In genomic region chr18:70036771-70037452, GRCh38 we compare ENCODE assay signal across 8 cellular contexts.
A peak's percentile ranks its signal among the peaks of the same experiment; 100 is the strongest.
DNase-seq lines count a peak whose midpoint lies in the region; ATAC-seq, FAIRE-seq and TF ChIP-seq lines count a peak whose summit lies in the region.

No MANE protein-coding gene starts in this region.

- no peak overlapping the region for H3K4me2 ChIP-seq in keratinocyte (ENCODE audit: control insufficient read depth, extremely low read depth, insufficient read depth, low read depth, low read length)

- H3K9ac ChIP-seq in keratinocyte (ENCODE audit: control insufficient read depth, extremely low read depth, insufficient read depth, low read length) = no peak overlapping the region

- peak overlapping the region; percentile 13 for H3K27ac ChIP-seq in keratinocyte (ENCODE audit: control insufficient read depth, insufficient read depth, low read length)

- ATAC-seq in GM18861 (IDR thresholded peaks at IDR 0.05; ENCODE audit: unreplicated experiment) (peak; percentile 98), GM21529 (IDR thresholded peaks at IDR 0.05; ENCODE audit: unreplicated experiment) (peak; percentile 99), HG03280 (IDR thresholded peaks at IDR 0.05; ENCODE audit: unreplicated experiment) (peak; percentile 100)

- H3K36me3 ChIP-seq in keratinocyte (ENCODE audit: control insufficient read depth in 2 of 2, extremely low read depth in 1 of 2, insufficient read depth in 2 of 2, low read length in 2 of 2) (peaks cover 0 to 17% of the 10 kb centered on the region in 2 experiments), HAP-1 (replicated peaks) (no peaks in the 10 kb centered on the region)

- peaks cover 11% of the 10 kb centered on the region for H4K20me1 ChIP-seq in keratinocyte (ENCODE audit: control insufficient read depth, extremely low read depth, insufficient read depth, low read length)

- H3K4me1 ChIP-seq in keratinocyte (ENCODE audit: control insufficient read depth, extremely low read depth, insufficient read depth, low read length) = peaks cover 14% of the 10 kb centered on the region
- no peaks in the 10 kb centered on the region for H3K4me1 ChIP-seq in HAP-1

- dilution Hi-C loops in keratinocyte (cut with MboI; ENCODE audit: extremely low pct_ligation_motif_present, low sequenced_read_pairs) = no loop called here

- no peak overlapping the region for H2AFZ ChIP-seq in keratinocyte (ENCODE audit: control insufficient read depth, low read length)

- H3K4me3 ChIP-seq in keratinocyte (ENCODE audit: control insufficient read depth in 2 of 3, extremely low read depth in 1 of 3, insufficient read depth in 2 of 3, low read depth in 1 of 3, low read length in 3 of 3) (no peak overlapping the region), HAP-1 (no peak overlapping the region)

- no peak for DNase-seq in keratinocyte (ENCODE audit: low read depth, low spot score)
- no peak for DNase-seq in DMS79 (lab: John Stamatoyannopoulos, UW)
- DNase-seq in HAP-1 (ENCODE audit: low spot score in 2 of 2) = no peak
- DNase-seq in HCEC 1CT = no peak
- no peak for DNase-seq in T-helper 9 cell

- H3K9me3 ChIP-seq in keratinocyte (ENCODE audit: control insufficient read depth, low read depth, low read length) = no peaks in the 10 kb centered on the region
- no peaks in the 10 kb centered on the region; the same call in 1 of the 2 replicates for H3K9me3 ChIP-seq in HAP-1

- peaks cover 100% of the 10 kb centered on the region for H3K79me2 ChIP-seq in keratinocyte (ENCODE audit: control insufficient read depth, insufficient read depth, low read length)

- H3K27me3 ChIP-seq in keratinocyte (ENCODE audit: control insufficient read depth, extremely low read depth, insufficient read depth, low read length) (no peaks in the 10 kb centered on the region), HAP-1 (ENCODE audit: low read depth) (no peaks in the 10 kb centered on the region)

- TF ChIP-seq CTCF in keratinocyte (optimal IDR thresholded peaks at IDR 0.05 in 1 of 3, IDR thresholded peaks at IDR 0.05 in 1 of 3, conservative IDR thresholded peaks at IDR 0.05 in 1 of 3; ENCODE audit: extremely low read depth in 1 of 3, insufficient read depth in 2 of 3, low read length in 3 of 3) = no peak

- peaks cover 2% of the 10 kb centered on the region for H3K9me1 ChIP-seq in keratinocyte (ENCODE audit: control insufficient read depth, extremely low read depth, insufficient read depth, low read length)

- in situ Hi-C loops in HAP-1 (cut with MboI; ENCODE audit: low sequenced_read_pairs) = no loop called here

- no peak for FAIRE-seq in keratinocyte (lab: Jason Lieb, UNC)
